In genomic region chr10:78947226-78947625, GRCh38 we compare ENCODE assay signal across 26 cellular contexts.
DNase-seq lines count a peak whose midpoint lies in the region; ATAC-seq, FAIRE-seq and TF ChIP-seq lines count a peak whose summit lies in the region.
"Had no signal": no experiment of that assay in that cellular context is flagged by ENCODE, and none has a peak within 500 bp of the region (broad histone marks: within the 10 kb centered on the region; RNA-seq: fewer than 3 reads in every experiment).

No MANE protein-coding gene starts in this region.

- POLR2A ChIA-PET in H1 (lab: Charles Lee; ENCODE audit: partially characterized antibody) = no interaction called here

- H4K20me1 ChIP-seq in H1 (replicated peaks in 1 of 2; ENCODE audit: control insufficient read depth in 1 of 2, insufficient read depth in 2 of 2, low read length in 2 of 2) = no peaks in the 10 kb centered on the region

- no peak for TF ChIP-seq EP300 in H1 (IDR thresholded peaks at IDR 0.05; ENCODE audit: borderline replicate concordance in 1 of 2, low read depth in 2 of 2, low read length in 2 of 2)

- H2BK20ac ChIP-seq in H1 (ENCODE audit: low read length) = no peak overlapping the region

- H3K36me3 ChIP-seq in H1 (ENCODE audit: control insufficient read depth in 2 of 4, insufficient read depth in 4 of 4, low read length in 3 of 4) = 0 out of 8 replicates have a peak, but pooled peaks cover 0 to 2% (median 0%) of the 10 kb centered on the region in 4 experiments
- H3K36me3 ChIP-seq: left lung, thoracic aorta had no signal

- H2AK5ac ChIP-seq in H1 (ENCODE audit: low read depth, low read length) = no peak overlapping the region

- FAIRE-seq in H1 (lab: Jason Lieb, UNC) = no peak

- no peak overlapping the region for H3K9ac ChIP-seq in H1 (replicated peaks in 1 of 4; ENCODE audit: extremely low read depth in 1 of 4, low read depth in 3 of 4, low read length in 3 of 4)

- H2BK12ac ChIP-seq in H1 (ENCODE audit: low read depth, low read length) = no peak overlapping the region

- H4K5ac ChIP-seq in H1 (ENCODE audit: insufficient read length, low read depth, low read length) = no peak overlapping the region

- no peaks in the 10 kb centered on the region for H3K79me2 ChIP-seq in H1 (ENCODE audit: control insufficient read depth in 1 of 2, insufficient read depth in 2 of 2, low read length in 2 of 2)

- no peak overlapping the region for H2AFZ ChIP-seq in H1 (ENCODE audit: low read length)

- no peak overlapping the region; the same call in 1 of the 2 replicates for H4K8ac ChIP-seq in H1 (ENCODE audit: extremely low read depth, insufficient read depth, low read length)

- H3K79me1 ChIP-seq in H1 (ENCODE audit: low read depth, low read length) = no peaks in the 10 kb centered on the region; the same call in 1 of the 2 replicates

- H3K4me3 ChIP-seq in right cardiac atrium (ENCODE audit: low read length) = no peak overlapping the region
- no peak overlapping the region for H3K4me3 ChIP-seq in H1 (ENCODE audit: extremely low read depth in 1 of 4, insufficient read depth in 2 of 4, low read depth in 3 of 4, low read length in 4 of 4)
- H3K4me3 ChIP-seq: dorsolateral prefrontal cortex, left lung, thoracic aorta had no signal

- no peak overlapping the region for H3K27ac ChIP-seq in right cardiac atrium (ENCODE audit: low read length)
- H3K27ac ChIP-seq in H1 (ENCODE audit: low read depth, low read length) = no peak overlapping the region
- H3K27ac ChIP-seq: dorsolateral prefrontal cortex, HL-60, left lung, thoracic aorta had no signal

- intact Hi-C loops in right cardiac atrium (cut with DNase I) = no loop called here
- intact Hi-C loops in left cardiac atrium (cut with DNase I) = no loop called here

- 96% methylated on average over 6 of the region's 6 CpGs for WGBS in right cardiac atrium
- 91% methylated on average over 6 of the region's 6 CpGs; no CpG with 5 or more reads in 1 of the 2 experiments for WGBS in H1 (ENCODE audit: extremely low coverage in 1 of 2, insufficient coverage in 1 of 2, insufficient read length in 1 of 2, insufficient replicate concordance in 2 of 2, low coverage in 1 of 2, low lambda C conversion rate in 2 of 2, missing lambda C conversion rate in 1 of 2), 2 experiments

- no peak overlapping the region for H3K56ac ChIP-seq in H1 (replicated peaks; ENCODE audit: insufficient read length, low read depth, low read length)

- DNase-seq in right cardiac atrium (peak in 2 of 3 donors; percentile 31 to 37), left cardiac atrium (no peak), NCI-H2107 (lab: John Stamatoyannopoulos, UW) (peak; percentile 33), H1 (ENCODE audit: low read depth in 1 of 2, low spot score in 2 of 2) (no peak), ureter (ENCODE audit: low spot score) (peak; percentile 63), NCI-H2029 treated with DMSO at 0.1 percent for 48 hours (lab: John Stamatoyannopoulos, UW) (no peak), UCSD-AML1 (lab: John Stamatoyannopoulos, UW; ENCODE audit: unreplicated experiment) (no peak)
- DNase-seq: activated B cell treated with CpG ODN at 0.5 μM for 24 hours; activated CD4-positive, alpha-beta T cell treated with anti-CD3 and anti-CD28 coated beads, Interleukin-2, amount 50 U/mL, for 1 hour; activated CD8-positive, alpha-beta memory T cell treated with anti-CD3 and anti-CD28 coated beads, Interleukin-2, amount 10 ng/mL, durations not matched to agents 7 days and 5 days; activated naive CD4-positive, alpha-beta T cell; activated T-cell treated with anti-CD3 and anti-CD28 coated beads, Interleukin-2, amount 50 U/mL, for 48 hours; C1 segment of cervical spinal cord; cerebellar nuclear complex; dorsolateral prefrontal cortex; GOT3; left lung; mesendoderm; NCI-H1048; NCI-H446; SIG-M5; stimulated activated naive CD4-positive, alpha-beta T cell treated with Interleukin-2 at 50 U/mL for 16 hours; T1000 had no signal

- no peak overlapping the region for H3K14ac ChIP-seq in H1 (ENCODE audit: insufficient read length)

- no peak for TF ChIP-seq CTCF in H1 (IDR thresholded peaks at IDR 0.05; ENCODE audit: control extremely low read depth in 1 of 3, insufficient read depth in 1 of 3, low read depth in 1 of 3, low read length in 3 of 3)

- H4K91ac ChIP-seq in H1 (replicated peaks; ENCODE audit: insufficient read length, low read length) = no peak overlapping the region

- CTCF ChIA-PET in H1 (lab: Charles Lee; ENCODE audit: partially characterized antibody) = interaction anchor here (0.6 to 1.6 kb wide), 8 partner anchors 8 to 41 kb away, joined by 3 to 5 read pairs (median 3); no protein-coding TSS in a partner anchor

- no peak for TF ChIP-seq POLR2A in H1 (IDR thresholded peaks at IDR 0.05; ENCODE audit: control extremely low read depth in 1 of 2, low read depth in 2 of 2, low read length in 2 of 2)

- ATAC-seq in right cardiac atrium (no peak), left cardiac atrium (no peak), GM18867 (IDR thresholded peaks at IDR 0.05; ENCODE audit: unreplicated experiment) (no peak)
- ATAC-seq: activated CD8-positive, alpha-beta memory T cell treated with anti-CD3 and anti-CD28 coated beads, Interleukin-2, amount 10 ng/mL, durations not matched to agents 7 days and 5 days; left lung had no signal

- no peak overlapping the region for H3K18ac ChIP-seq in H1 (ENCODE audit: extremely low read depth, low read length)

- no peak overlapping the region for H3K4ac ChIP-seq in H1 (replicated peaks; ENCODE audit: insufficient read length, low read depth, low read length)

- H3K23ac ChIP-seq in H1 (ENCODE audit: insufficient read length) = no peak overlapping the region

- peaks cover 2% of the 10 kb centered on the region; the same call in 1 of the 2 replicates for H3K23me2 ChIP-seq in H1 (ENCODE audit: low read depth, low read length)

- no peaks in the 10 kb centered on the region for H3K9me3 ChIP-seq in right cardiac atrium (ENCODE audit: control insufficient read depth, low read length)
- peaks cover 7 to 11% of the 10 kb centered on the region in 2 experiments for H3K9me3 ChIP-seq in H1 (ENCODE audit: insufficient read depth in 2 of 2, low read depth in 1 of 2, low read length in 1 of 2)
- H3K9me3 ChIP-seq: thoracic aorta had no signal

- no peak overlapping the region for H3K4me2 ChIP-seq in H1 (ENCODE audit: insufficient read depth in 1 of 2, low read depth in 2 of 2, low read length in 2 of 2)

- peaks cover 5% of the 10 kb centered on the region for H3K4me1 ChIP-seq in right cardiac atrium (ENCODE audit: control insufficient read depth, insufficient read depth, low read length)
- peaks cover 0 to 8% (median 5%) of the 10 kb centered on the region in 4 experiments; a peak in 6 of 7 replicates for H3K4me1 ChIP-seq in H1 (replicated peaks in 1 of 4; ENCODE audit: control insufficient read depth in 3 of 4, insufficient read depth in 4 of 4, low read length in 3 of 4)
- H3K4me1 ChIP-seq: left lung had no signal

- no peak overlapping the region for H2BK120ac ChIP-seq in H1 (replicated peaks; ENCODE audit: low read depth, low read length)

- 0 out of 2 replicates have a peak overlapping the region, but pooled peaks have one; percentile 47 for H2BK15ac ChIP-seq in H1 (ENCODE audit: low read length)

- H2BK5ac ChIP-seq in H1 (ENCODE audit: low read depth, low read length) = no peak overlapping the region

- no peak for TF ChIP-seq RAD21 in H1 (IDR thresholded peaks at IDR 0.05 in 1 of 2, conservative IDR thresholded peaks at IDR 0.05 in 1 of 2; ENCODE audit: low read depth in 2 of 2, low read length in 2 of 2)

- no peaks in the 10 kb centered on the region for H3K27me3 ChIP-seq in right cardiac atrium (ENCODE audit: control insufficient read depth, insufficient read depth)
- H3K27me3 ChIP-seq in H1 (replicated peaks in 1 of 4; ENCODE audit: control insufficient read depth in 3 of 4, extremely low read depth in 1 of 4, insufficient read depth in 3 of 4, low read length in 3 of 4) = no peaks in the 10 kb centered on the region; a peak in 2 of 7 replicates
- H3K27me3 ChIP-seq: dorsolateral prefrontal cortex, left lung had no signal

TF ChIP-seq in H1, 55 proteins besides CTCF, POLR2A, EP300 and RAD21:
- TF ChIP-seq TAF7 (optimal IDR thresholded peaks at IDR 0.05; ENCODE audit: borderline replicate concordance, low read depth, low read length) (no peak), SUZ12 (IDR thresholded peaks at IDR 0.05; ENCODE audit: low read length) (no peak), KDM1A (IDR thresholded peaks at IDR 0.05; ENCODE audit: borderline replicate concordance, low read length) (no peak), SP1 (IDR thresholded peaks at IDR 0.05; ENCODE audit: low read depth, low read length) (no peak), FOSL1 (IDR thresholded peaks at IDR 0.05; ENCODE audit: insufficient read depth, low read depth, low read length) (no peak), E2F6 (IDR thresholded peaks at IDR 0.05) (no peak), JUN (IDR thresholded peaks at IDR 0.05; ENCODE audit: low read depth, low read length) (no peak), YY1 (IDR thresholded peaks at IDR 0.05; ENCODE audit: low read depth, low read length) (no peak), TAF1 (IDR thresholded peaks at IDR 0.05; ENCODE audit: low read depth, low read length) (no peak), CEBPB (IDR thresholded peaks at IDR 0.05; ENCODE audit: low read depth, low read length) (no peak), GTF2F1 (IDR thresholded peaks at IDR 0.05; ENCODE audit: borderline replicate concordance, low read depth, low read length) (no peak), EGR1 (IDR thresholded peaks at IDR 0.05; ENCODE audit: borderline replicate concordance, low read depth, low read length) (no peak), HDAC6 (IDR thresholded peaks at IDR 0.05; ENCODE audit: low read depth, low read length) (no peak), KDM4A (IDR thresholded peaks at IDR 0.05; ENCODE audit: low read depth, low read length, severe bottlenecking) (no peak), SP4 (IDR thresholded peaks at IDR 0.05; ENCODE audit: low read length) (no peak), TBP (IDR thresholded peaks at IDR 0.05; ENCODE audit: low read depth, low read length) (no peak), SIRT6 (IDR thresholded peaks at IDR 0.05; ENCODE audit: low read length) (no peak)

Comparison
In these comparisons a context has a peak if more than half of its experiments do, and no peak if none do; other contexts are left out.
1. DNase-seq: peak in right cardiac atrium (2 of 3), NCI-H2107 (single experiment) and ureter (single experiment); none in left cardiac atrium (single experiment), H1 (0 of 2), NCI-H2029 treated with DMSO at 0.1 percent for 48 hours (single experiment) and UCSD-AML1 (single experiment).